ENCODE assay signal across 9 cellular contexts in the genomic region with DNA sequence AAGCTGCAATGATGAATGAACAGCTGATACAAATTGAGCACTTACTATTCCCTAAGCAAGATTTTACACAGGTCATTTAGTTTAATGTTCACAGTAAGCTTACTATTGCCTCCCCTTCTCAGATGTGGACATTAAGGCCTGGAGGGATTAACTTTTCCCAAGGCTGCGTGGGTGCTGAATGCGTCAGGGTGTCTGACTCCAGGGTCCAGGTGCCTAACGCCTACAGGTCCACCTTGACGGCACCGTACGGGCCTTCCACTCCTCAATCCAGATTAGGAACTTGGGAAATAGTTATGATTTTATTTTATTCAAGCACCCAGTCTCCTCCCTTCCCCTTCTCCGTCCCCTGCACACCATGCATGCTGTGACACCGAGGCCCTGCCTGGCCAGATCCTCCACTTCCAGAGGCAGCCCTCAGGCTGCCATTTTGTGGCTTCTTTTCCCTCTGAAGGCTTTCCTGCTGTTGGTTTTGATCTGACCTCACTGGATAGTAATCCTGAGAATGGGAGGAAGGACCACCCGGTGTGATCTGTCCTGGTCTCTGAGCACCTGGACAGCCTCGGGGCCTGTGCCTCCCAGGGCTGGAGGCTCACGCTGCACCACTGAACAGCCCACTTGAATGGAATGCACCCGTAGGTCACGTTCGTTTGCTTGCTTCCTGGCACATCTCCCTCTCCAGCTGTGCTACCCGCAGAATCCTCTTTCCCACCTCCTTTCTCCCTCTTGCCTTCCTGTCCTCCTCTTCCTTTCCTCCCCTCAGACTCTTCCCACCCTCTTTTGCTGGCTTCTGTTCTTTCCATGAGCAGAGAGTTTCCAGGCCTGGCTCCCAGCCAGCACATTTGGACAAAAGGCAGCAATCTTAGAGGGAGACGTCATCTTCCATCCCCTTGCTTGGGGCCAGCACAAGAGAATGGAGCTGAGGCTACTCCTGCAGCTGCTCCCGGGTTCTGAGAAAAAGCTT. TPM values are rescaled to one million over a fixed set of nuclear protein-coding genes. Genes with fewer than 3 reads are reported as not detected.
DNase-seq lines count a peak whose midpoint lies in the region; ATAC-seq and TF ChIP-seq lines count a peak whose summit lies in the region.
"Had no signal": no experiment of that assay in that cellular context is flagged by ENCODE, and none has a peak within 500 bp of the region (broad histone marks: within the 10 kb centered on the region; RNA-seq: fewer than 3 reads in every experiment).

No MANE protein-coding gene starts in this region.

- H3K9me3 ChIP-seq in H9 (ENCODE audit: control insufficient read depth, low read depth, low read length): no peaks in the 10 kb centered on the region
- H3K9me3 ChIP-seq in SK-N-SH: no peaks in the 10 kb centered on the region
- H3K9me3 ChIP-seq in trophoblast cell (ENCODE audit: insufficient read depth, low read depth, low read length): no peaks in the 10 kb centered on the region

- H2AK5ac ChIP-seq in H9 (ENCODE audit: insufficient read length, low read length) (no peak overlapping the region), trophoblast cell (ENCODE audit: low read length) (peak overlapping the region; percentile 94)

- ATAC-seq in activated CD4-positive, CD25-positive, alpha-beta regulatory T cell treated with anti-CD3 and anti-CD28 coated beads, Interleukin-2, amount 50 U/mL, for 24 hours: no peak
- ATAC-seq in HG03045 (IDR thresholded peaks at IDR 0.05; ENCODE audit: unreplicated experiment): no peak

- no peak overlapping the region for H4K5ac ChIP-seq in H9 (ENCODE audit: insufficient read length, low read depth, low read length)

- no CpG with 5 or more reads among the region's 17 CpGs for WGBS in H9 (ENCODE audit: extremely low coverage, insufficient read length, low lambda C conversion rate)
- 50% methylated on average over 16 of the region's 17 CpGs for WGBS in SK-N-SH (ENCODE audit: low lambda C conversion rate)
- WGBS in trophoblast cell (ENCODE audit: extremely low coverage, insufficient coverage, insufficient read length): no CpG with 5 or more reads among the region's 17 CpGs

- no peak overlapping the region for H3K23ac ChIP-seq in H9 (ENCODE audit: insufficient read length, low read depth, low read length)
- no peak overlapping the region for H3K23ac ChIP-seq in trophoblast cell (ENCODE audit: low read length)

- H3K4me2 ChIP-seq in H9 (ENCODE audit: insufficient read depth, insufficient read length, low read length) (no peak overlapping the region), SK-N-SH (peak overlapping the region; percentile 51), trophoblast cell (ENCODE audit: low read length) (peak overlapping the region; percentile 42)

- POLR2A ChIA-PET in SK-N-SH (lab: Yijun Ruan, JAX): interaction anchor here (0.7 to 1.5 kb wide), 2 partner anchors 14 to 78 kb away, joined by 4 to 7 read pairs; a partner anchor contains a TSS
- POLR2A ChIA-PET in activated CD4-positive, alpha-beta memory T cell treated with anti-CD3 and anti-CD28 coated beads, Interleukin-2, amount 10 ng/mL, durations not matched to agents 7 days and 5 days (lab: Charles Lee): no interaction called here

- no peak overlapping the region for H4K12ac ChIP-seq in trophoblast cell (ENCODE audit: low read depth, low read length)

- no peaks in the 10 kb centered on the region for H3K9me3 Mint-ChIP-seq in H9
- no peaks in the 10 kb centered on the region for H3K9me3 Mint-ChIP-seq in activated CD4-positive, alpha-beta memory T cell treated with anti-CD3 and anti-CD28 coated beads, Interleukin-2, amount 10 ng/mL, durations not matched to agents 7 days and 5 days

- H3K4ac ChIP-seq in H9 (ENCODE audit: low read depth, low read length): no peak overlapping the region
- peak overlapping the region; percentile 66 for H3K4ac ChIP-seq in trophoblast cell (ENCODE audit: low read depth, low read length)

- H3K18ac ChIP-seq in H9 (ENCODE audit: insufficient read length, low read depth, low read length): peak overlapping the region; percentile 47
- peak overlapping the region; percentile 91 for H3K18ac ChIP-seq in trophoblast cell (ENCODE audit: low read length)

- peaks cover 7% of the 10 kb centered on the region for H3F3A ChIP-seq in SK-N-SH (replicated peaks; ENCODE audit: insufficient read depth)

- H4K91ac ChIP-seq in H9 (ENCODE audit: insufficient read length, low read depth, low read length) (no peak overlapping the region), trophoblast cell (ENCODE audit: low read depth, low read length) (peak overlapping the region; percentile 95)

- H3K27ac Mint-ChIP-seq in H9: peak overlapping the region; percentile 27 to 98 (median 70)
- no peak overlapping the region for H3K27ac Mint-ChIP-seq in activated CD4-positive, alpha-beta memory T cell treated with anti-CD3 and anti-CD28 coated beads, Interleukin-2, amount 10 ng/mL, durations not matched to agents 7 days and 5 days

- no peaks in the 10 kb centered on the region for H3K36me3 ChIP-seq in SK-N-SH (replicated peaks in 1 of 2; ENCODE audit: control insufficient read depth in 1 of 2, insufficient read depth in 2 of 2, low read length in 1 of 2)
- no peaks in the 10 kb centered on the region for H3K36me3 ChIP-seq in trophoblast cell (ENCODE audit: control insufficient read depth in 1 of 2, insufficient read depth in 2 of 2, low read length in 2 of 2)

- no peaks in the 10 kb centered on the region for H3K23me2 ChIP-seq in H9 (ENCODE audit: insufficient read length, low read depth, low read length, poor library complexity, severe bottlenecking)

- no peaks in the 10 kb centered on the region for H3K9me2 ChIP-seq in SK-N-SH

- H3K4me3 Mint-ChIP-seq in H9: no peak overlapping the region
- H3K4me3 Mint-ChIP-seq in activated CD4-positive, alpha-beta memory T cell treated with anti-CD3 and anti-CD28 coated beads, Interleukin-2, amount 10 ng/mL, durations not matched to agents 7 days and 5 days: no peak overlapping the region

- no peak overlapping the region for H2BK20ac ChIP-seq in H9 (ENCODE audit: low read depth, low read length, poor library complexity, severe bottlenecking)

- DNase-seq in H9 (peak; percentile 94), SK-N-SH (peak; percentile 69), glomerular visceral epithelial cell (ENCODE audit: extremely low spot score) (peak; percentile 100), trophoblast cell (peak; percentile 99 to 100), OCI-M2 (lab: John Stamatoyannopoulos, UW; ENCODE audit: unreplicated experiment) (no peak)
- no peak for DNase-seq in activated CD4-positive, alpha-beta memory T cell treated with anti-CD3 and anti-CD28 coated beads, Interleukin-2, amount 10 ng/mL, durations not matched to agents 7 days and 5 days

- peaks cover 26 to 33% of the 10 kb centered on the region in 2 experiments for H3K4me1 Mint-ChIP-seq in H9
- H3K4me1 Mint-ChIP-seq in activated CD4-positive, alpha-beta memory T cell treated with anti-CD3 and anti-CD28 coated beads, Interleukin-2, amount 10 ng/mL, durations not matched to agents 7 days and 5 days: peaks cover 2% of the 10 kb centered on the region

- H3K79me1 ChIP-seq in H9 (ENCODE audit: insufficient read depth, low read depth, low read length, poor library complexity, severe bottlenecking) (no peaks in the 10 kb centered on the region), trophoblast cell (ENCODE audit: low read length) (peaks cover 22% of the 10 kb centered on the region)

- H3K27me3 ChIP-seq in H9 (ENCODE audit: insufficient read depth, low read length): no peaks in the 10 kb centered on the region
- no peaks in the 10 kb centered on the region for H3K27me3 ChIP-seq in SK-N-SH (ENCODE audit: insufficient read depth)
- no peaks in the 10 kb centered on the region for H3K27me3 ChIP-seq in trophoblast cell (ENCODE audit: insufficient read depth, low read length)

- H4K20me1 ChIP-seq in H9 (ENCODE audit: control insufficient read depth, insufficient read depth, insufficient read length): no peaks in the 10 kb centered on the region
- no peaks in the 10 kb centered on the region for H4K20me1 ChIP-seq in SK-N-SH (ENCODE audit: insufficient read depth)

- H3K79me2 ChIP-seq in H9 (ENCODE audit: insufficient read depth, low read length): no peaks in the 10 kb centered on the region
- H3K79me2 ChIP-seq in SK-N-SH (ENCODE audit: insufficient read depth): no peaks in the 10 kb centered on the region
- H3K79me2 ChIP-seq in trophoblast cell (ENCODE audit: control insufficient read depth, insufficient read depth, low read length, poor library complexity): peaks cover 1% of the 10 kb centered on the region

- no peak for TF ChIP-seq CTCF in H9 (conservative IDR thresholded peaks at IDR 0.05)
- no peak for TF ChIP-seq CTCF in SK-N-SH (IDR thresholded peaks at IDR 0.05)

- H4K8ac ChIP-seq in H9 (replicated peaks; ENCODE audit: insufficient read length, low read depth, low read length) (no peak overlapping the region), trophoblast cell (ENCODE audit: low read depth, low read length) (peak overlapping the region; percentile 75)

- H2BK12ac ChIP-seq in H9 (ENCODE audit: insufficient read length, low read depth, low read length): peak overlapping the region; percentile 28
- H2BK12ac ChIP-seq in trophoblast cell (ENCODE audit: low read length): peak overlapping the region; percentile 93

- H2AFZ ChIP-seq in H9 (ENCODE audit: low read length) (no peak overlapping the region), SK-N-SH (ENCODE audit: low read depth) (peak overlapping the region; percentile 49; the same call in 1 of the 2 replicates), trophoblast cell (ENCODE audit: insufficient read depth, low read length, poor library complexity) (no peak overlapping the region)

- no peak for TF ChIP-seq RAD21 in SK-N-SH (IDR thresholded peaks at IDR 0.05; ENCODE audit: low read length)

- no peak overlapping the region for H3K56ac ChIP-seq in H9 (ENCODE audit: insufficient read length, low read depth, low read length)

- no peak overlapping the region for H2BK15ac ChIP-seq in H9 (ENCODE audit: low read depth, low read length)

- no peaks in the 10 kb centered on the region for H3K27me3 Mint-ChIP-seq in H9 (ENCODE audit: low read depth)
- H3K27me3 Mint-ChIP-seq in activated CD4-positive, alpha-beta memory T cell treated with anti-CD3 and anti-CD28 coated beads, Interleukin-2, amount 10 ng/mL, durations not matched to agents 7 days and 5 days: peaks cover 19% of the 10 kb centered on the region

- peak in 1 of 2 experiments; percentile 37; a peak in 1 of 4 replicates for TF ChIP-seq EP300 in SK-N-SH (IDR thresholded peaks at IDR 0.05; ENCODE audit: borderline replicate concordance in 1 of 2, low read depth in 1 of 2, low read length in 1 of 2)

- H3K4me1 ChIP-seq in H9 (ENCODE audit: insufficient read depth, low read length): peaks cover 3% of the 10 kb centered on the region; the same call in 1 of the 2 replicates
- peaks cover 4 to 15% of the 10 kb centered on the region in 2 experiments; a peak in 2 of 4 replicates for H3K4me1 ChIP-seq in SK-N-SH (ENCODE audit: control insufficient read depth in 1 of 2, insufficient read depth in 2 of 2, low read depth in 1 of 2, low read length in 1 of 2)
- H3K4me1 ChIP-seq in trophoblast cell (ENCODE audit: control insufficient read depth in 1 of 2, insufficient read depth in 2 of 2, low read length in 2 of 2): peaks cover 18 to 23% of the 10 kb centered on the region in 2 experiments

- H3K14ac ChIP-seq in H9 (ENCODE audit: insufficient read depth, low read length) (peak overlapping the region; percentile 17; the same call in 1 of the 2 replicates), trophoblast cell (ENCODE audit: low read length) (peak overlapping the region; percentile 76)

- no peak overlapping the region for H3K4me3 ChIP-seq in SK-N-SH (ENCODE audit: low read depth in 2 of 2, low read length in 1 of 2)
- H3K4me3 ChIP-seq in trophoblast cell (ENCODE audit: low read depth, low read length): no peak overlapping the region

- no peak overlapping the region for H2BK5ac ChIP-seq in H9 (ENCODE audit: insufficient read length, low read length)
- H2BK5ac ChIP-seq in trophoblast cell (ENCODE audit: low read depth, low read length, poor library complexity): peak overlapping the region; percentile 93

- H3K36me3 Mint-ChIP-seq in H9 (ENCODE audit: insufficient read depth in 1 of 3, low read depth in 3 of 3): peaks cover 0 to 4% (median 0%) of the 10 kb centered on the region in 3 experiments; a peak in 1 of 7 replicates
- no peaks in the 10 kb centered on the region for H3K36me3 Mint-ChIP-seq in activated CD4-positive, alpha-beta memory T cell treated with anti-CD3 and anti-CD28 coated beads, Interleukin-2, amount 10 ng/mL, durations not matched to agents 7 days and 5 days (ENCODE audit: low read depth)

- no peak overlapping the region for H3K9ac ChIP-seq in H9 (ENCODE audit: extremely low read depth, insufficient read length, low read length)
- H3K9ac ChIP-seq in SK-N-SH: peak overlapping the region; percentile 3; the same call in 1 of the 2 replicates
- no peak overlapping the region for H3K9ac ChIP-seq in trophoblast cell (ENCODE audit: low read length)

- H3K27ac ChIP-seq in H9 (ENCODE audit: insufficient read length, low read depth, low read length) (peak overlapping the region; percentile 22), SK-N-SH (ENCODE audit: low read depth in 2 of 2, low read length in 1 of 2) (peak overlapping the region; percentile 30 to 66; a peak in 3 of 4 replicates), trophoblast cell (ENCODE audit: low read depth, low read length) (peak overlapping the region; percentile 96)

- no peak overlapping the region for H3T11ph ChIP-seq in H9 (ENCODE audit: low read length)

- CTCF ChIA-PET in SK-N-SH (lab: Yijun Ruan, JAX): interaction anchor here (1.4 to 2.6 kb wide), 3 partner anchors 12 to 108 kb away, joined by 5 to 11 read pairs (median 5); no protein-coding TSS in a partner anchor
- CTCF ChIA-PET in activated CD4-positive, alpha-beta memory T cell treated with anti-CD3 and anti-CD28 coated beads, Interleukin-2, amount 10 ng/mL, durations not matched to agents 7 days and 5 days (lab: Charles Lee): interaction anchor here (0.8 kb wide), 1 partner anchor 10 kb away, joined by 3 read pairs; no protein-coding TSS in a partner anchor

- H2BK120ac ChIP-seq in H9 (ENCODE audit: low read depth, low read length, poor library complexity, severe bottlenecking) (no peak overlapping the region), trophoblast cell (ENCODE audit: insufficient read depth, low read length, poor library complexity) (peak overlapping the region; percentile 93)

RNA-seq across cellular contexts. Expression of a gene that starts 14.4 kb away (rescaled TPM):
- total RNA-seq in H9 (2021): 7.3 and 8.2 TPM in 2 replicates
- 2.1 and 3.5 TPM in 2 replicates for polyA plus RNA-seq in SK-N-SH (2012; rRNA removed)
- polyA plus RNA-seq in SK-N-SH (2012; cell fraction: cytosol; rRNA removed): 1.5 and 2.8 TPM in 2 replicates
- polyA plus RNA-seq in SK-N-SH (2012; cell fraction: nucleus; rRNA removed): 3.5 and 4.4 TPM in 2 replicates
- polyA plus RNA-seq in trophoblast cell (2013): 16.2 and 17.5 TPM in 2 replicates
- total RNA-seq in activated CD4-positive, alpha-beta memory T cell treated with anti-CD3 and anti-CD28 coated beads, Interleukin-2, amount 10 ng/mL, durations not matched to agents 7 days and 5 days: not detected
- total RNA-seq: mononuclear cell had no signal

RNA-seq across cellular contexts. Expression of a gene that starts 46.6 kb away (rescaled TPM):
- 12.3 and 12.4 TPM in 2 replicates for total RNA-seq in H9 (2021)
- 17.7 and 19.0 TPM in 2 replicates for polyA plus RNA-seq in SK-N-SH (2012; rRNA removed)
- polyA plus RNA-seq in SK-N-SH (2012; cell fraction: cytosol; rRNA removed): 11.9 and 15.3 TPM in 2 replicates
- polyA plus RNA-seq in SK-N-SH (2012; cell fraction: nucleus; rRNA removed): 9.5 and 11.5 TPM in 2 replicates
- 23.9 and 24.8 TPM in 2 replicates for polyA plus RNA-seq in trophoblast cell (2013)
- total RNA-seq in activated CD4-positive, alpha-beta memory T cell treated with anti-CD3 and anti-CD28 coated beads, Interleukin-2, amount 10 ng/mL, durations not matched to agents 7 days and 5 days: 10 to 100 TPM; 23.4 to 23.9 TPM

Comparison
In these comparisons a context has a peak if more than half of its experiments do, and no peak if none do; other contexts are left out.
1. DNase-seq: peak in H9 (single experiment), SK-N-SH (single experiment), glomerular visceral epithelial cell (single experiment) and trophoblast cell (2 of 2); none in OCI-M2 (single experiment) and activated CD4-positive, alpha-beta memory T cell treated with anti-CD3 and anti-CD28 coated beads, Interleukin-2, amount 10 ng/mL, durations not matched to agents 7 days and 5 days (single experiment).
2. H3K27ac ChIP-seq: peak in every context shown above with its lines; median percentile 96 in trophoblast cell; 48 in SK-N-SH; 22 in H9.